2 cellular contexts compared by ENCODE assay signal in genomic region chr3:123375014-123375940, GRCh38.
TF ChIP-seq lines count a peak whose summit lies in the region.

No MANE protein-coding gene starts in this region.

TF ChIP-seq in liver, 16 proteins besides CTCF, POLR2A, EP300 and RAD21 (continued from another document):
- TF ChIP-seq, protein P1, sequence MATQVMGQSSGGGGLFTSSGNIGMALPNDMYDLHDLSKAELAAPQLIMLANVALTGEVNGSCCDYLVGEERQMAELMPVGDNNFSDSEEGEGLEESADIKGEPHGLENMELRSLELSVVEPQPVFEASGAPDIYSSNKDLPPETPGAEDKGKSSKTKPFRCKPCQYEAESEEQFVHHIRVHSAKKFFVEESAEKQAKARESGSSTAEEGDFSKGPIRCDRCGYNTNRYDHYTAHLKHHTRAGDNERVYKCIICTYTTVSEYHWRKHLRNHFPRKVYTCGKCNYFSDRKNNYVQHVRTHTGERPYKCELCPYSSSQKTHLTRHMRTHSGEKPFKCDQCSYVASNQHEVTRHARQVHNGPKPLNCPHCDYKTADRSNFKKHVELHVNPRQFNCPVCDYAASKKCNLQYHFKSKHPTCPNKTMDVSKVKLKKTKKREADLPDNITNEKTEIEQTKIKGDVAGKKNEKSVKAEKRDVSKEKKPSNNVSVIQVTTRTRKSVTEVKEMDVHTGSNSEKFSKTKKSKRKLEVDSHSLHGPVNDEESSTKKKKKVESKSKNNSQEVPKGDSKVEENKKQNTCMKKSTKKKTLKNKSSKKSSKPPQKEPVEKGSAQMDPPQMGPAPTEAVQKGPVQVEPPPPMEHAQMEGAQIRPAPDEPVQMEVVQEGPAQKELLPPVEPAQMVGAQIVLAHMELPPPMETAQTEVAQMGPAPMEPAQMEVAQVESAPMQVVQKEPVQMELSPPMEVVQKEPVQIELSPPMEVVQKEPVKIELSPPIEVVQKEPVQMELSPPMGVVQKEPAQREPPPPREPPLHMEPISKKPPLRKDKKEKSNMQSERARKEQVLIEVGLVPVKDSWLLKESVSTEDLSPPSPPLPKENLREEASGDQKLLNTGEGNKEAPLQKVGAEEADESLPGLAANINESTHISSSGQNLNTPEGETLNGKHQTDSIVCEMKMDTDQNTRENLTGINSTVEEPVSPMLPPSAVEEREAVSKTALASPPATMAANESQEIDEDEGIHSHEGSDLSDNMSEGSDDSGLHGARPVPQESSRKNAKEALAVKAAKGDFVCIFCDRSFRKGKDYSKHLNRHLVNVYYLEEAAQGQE (IDR thresholded peaks at IDR 0.05): no peak
- no peak for TF ChIP-seq FOXA1 (IDR thresholded peaks at IDR 0.05)
- no peak for TF ChIP-seq HNF4G (IDR thresholded peaks at IDR 0.05)
- no peak for TF ChIP-seq MAX (IDR thresholded peaks at IDR 0.05)
- TF ChIP-seq ATF3 (IDR thresholded peaks at IDR 0.05): no peak
- TF ChIP-seq YY1 (IDR thresholded peaks at IDR 0.05): no peak
- TF ChIP-seq HNF4A (conservative IDR thresholded peaks at IDR 0.05): no peak
- TF ChIP-seq, protein P2, sequence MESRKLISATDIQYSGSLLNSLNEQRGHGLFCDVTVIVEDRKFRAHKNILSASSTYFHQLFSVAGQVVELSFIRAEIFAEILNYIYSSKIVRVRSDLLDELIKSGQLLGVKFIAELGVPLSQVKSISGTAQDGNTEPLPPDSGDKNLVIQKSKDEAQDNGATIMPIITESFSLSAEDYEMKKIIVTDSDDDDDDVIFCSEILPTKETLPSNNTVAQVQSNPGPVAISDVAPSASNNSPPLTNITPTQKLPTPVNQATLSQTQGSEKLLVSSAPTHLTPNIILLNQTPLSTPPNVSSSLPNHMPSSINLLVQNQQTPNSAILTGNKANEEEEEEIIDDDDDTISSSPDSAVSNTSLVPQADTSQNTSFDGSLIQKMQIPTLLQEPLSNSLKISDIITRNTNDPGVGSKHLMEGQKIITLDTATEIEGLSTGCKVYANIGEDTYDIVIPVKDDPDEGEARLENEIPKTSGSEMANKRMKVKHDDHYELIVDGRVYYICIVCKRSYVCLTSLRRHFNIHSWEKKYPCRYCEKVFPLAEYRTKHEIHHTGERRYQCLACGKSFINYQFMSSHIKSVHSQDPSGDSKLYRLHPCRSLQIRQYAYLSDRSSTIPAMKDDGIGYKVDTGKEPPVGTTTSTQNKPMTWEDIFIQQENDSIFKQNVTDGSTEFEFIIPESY (IDR thresholded peaks at IDR 0.05): no peak
- no peak for TF ChIP-seq FOXA2 (IDR thresholded peaks at IDR 0.05)
- no peak for TF ChIP-seq EGR1 (IDR thresholded peaks at IDR 0.05; ENCODE audit: low read depth in 2 of 2)

TF ChIP-seq in HepG2, 621 proteins besides CTCF, POLR2A, EP300 and RAD21:
- TF ChIP-seq CEBPZ (IDR thresholded peaks at IDR 0.05; ENCODE audit: low read length) (no peak), HNF4A (CRISPR knock-in tag; IDR thresholded peaks at IDR 0.05) (no peak), ZNF335 (CRISPR knock-in tag; IDR thresholded peaks at IDR 0.05) (no peak)
